ENCODE assay signal across 18 cellular contexts in genomic region chr2:53752385-53752784, GRCh38. TPM values are rescaled to one million over a fixed set of nuclear protein-coding genes. Genes with fewer than 3 reads are reported as not detected.
A peak's percentile ranks its signal among the peaks of the same experiment; 100 is the strongest.
DNase-seq lines count a peak whose midpoint lies in the region; ATAC-seq and TF ChIP-seq lines count a peak whose summit lies in the region.
"Had no signal": no experiment of that assay in that cellular context is flagged by ENCODE, and none has a peak within 500 bp of the region (broad histone marks: within the 10 kb centered on the region; RNA-seq: fewer than 3 reads in every experiment).

No MANE protein-coding gene starts in this region.

- H3K27ac Mint-ChIP-seq in activated CD8-positive, alpha-beta T cell treated with anti-CD3 and anti-CD28 coated beads for 36 hours: peak overlapping the region; percentile 83
- H3K27ac Mint-ChIP-seq in activated CD8-positive, alpha-beta T cell treated with anti-CD3 and anti-CD28 coated beads, Interleukin-2, amount 10 ng/mL, durations not matched to agents 7 days and 5 days: no peak overlapping the region
- H3K27ac Mint-ChIP-seq in memory B cell: peak overlapping the region; percentile 43

- no peak for ATAC-seq in activated CD8-positive, alpha-beta T cell treated with anti-CD3 and anti-CD28 coated beads for 36 hours
- no peak for ATAC-seq in activated CD8-positive, alpha-beta T cell treated with anti-CD3 and anti-CD28 coated beads, Interleukin-2, amount 10 ng/mL, durations not matched to agents 7 days and 5 days
- ATAC-seq in RWPE2 (ENCODE audit: low read depth) (no peak; the same call in 2 of the 3 replicates), memory B cell (ENCODE audit: low read depth) (no peak)
- ATAC-seq: A549, left cardiac atrium had no signal

- intact Hi-C loops in activated CD8-positive, alpha-beta T cell treated with anti-CD3 and anti-CD28 coated beads for 36 hours (cut with micrococcal nuclease): no loop called here

- H3K4me3 Mint-ChIP-seq in activated CD8-positive, alpha-beta T cell treated with anti-CD3 and anti-CD28 coated beads for 36 hours: no peak overlapping the region
- no peak overlapping the region for H3K4me3 Mint-ChIP-seq in activated CD8-positive, alpha-beta T cell treated with anti-CD3 and anti-CD28 coated beads, Interleukin-2, amount 10 ng/mL, durations not matched to agents 7 days and 5 days
- H3K4me3 Mint-ChIP-seq in memory B cell: no peak overlapping the region

- H3K36me3 Mint-ChIP-seq in activated CD8-positive, alpha-beta T cell treated with anti-CD3 and anti-CD28 coated beads for 36 hours (ENCODE audit: low read depth): peaks cover 22% of the 10 kb centered on the region
- peaks cover 29% of the 10 kb centered on the region for H3K36me3 Mint-ChIP-seq in activated CD8-positive, alpha-beta T cell treated with anti-CD3 and anti-CD28 coated beads, Interleukin-2, amount 10 ng/mL, durations not matched to agents 7 days and 5 days (ENCODE audit: low read depth)
- H3K36me3 Mint-ChIP-seq in memory B cell: peaks cover 24% of the 10 kb centered on the region

- H3K4me1 ChIP-seq in RWPE2 (ENCODE audit: insufficient read depth, poor library complexity, severe bottlenecking): peaks cover 24% of the 10 kb centered on the region
- H3K4me1 ChIP-seq: Caco-2, prostate gland had no signal

- TF ChIP-seq CTCF in activated CD8-positive, alpha-beta T cell treated with anti-CD3 and anti-CD28 coated beads for 36 hours (IDR thresholded peaks at IDR 0.05): no peak
- TF ChIP-seq CTCF in RWPE2 (IDR thresholded peaks at IDR 0.05; ENCODE audit: poor library complexity, severe bottlenecking): no peak

- POLR2A ChIA-PET in activated CD8-positive, alpha-beta T cell treated with anti-CD3 and anti-CD28 coated beads for 36 hours (lab: Charles Lee): interaction anchor here (0.7 kb wide), 1 partner anchor 16 kb away, joined by 3 read pairs; the partner anchor contains the start of gene CHAC2
- POLR2A ChIA-PET in activated CD8-positive, alpha-beta T cell treated with anti-CD3 and anti-CD28 coated beads, Interleukin-2, amount 10 ng/mL, durations not matched to agents 7 days and 5 days (lab: Charles Lee): interaction anchor here (1.6 kb wide), 1 partner anchor 15 kb away, joined by 6 read pairs; the partner anchor contains the start of gene CHAC2

- H3K27ac ChIP-seq in RWPE2 (ENCODE audit: poor library complexity, severe bottlenecking): peak overlapping the region; percentile 29
- H3K27ac ChIP-seq in substantia nigra (ENCODE audit: low read depth, low read length, poor library complexity, severe bottlenecking): no peak overlapping the region
- H3K27ac ChIP-seq: prostate gland had no signal

- peaks cover 25% of the 10 kb centered on the region for H3K4me1 Mint-ChIP-seq in activated CD8-positive, alpha-beta T cell treated with anti-CD3 and anti-CD28 coated beads for 36 hours (ENCODE audit: low read depth)
- peaks cover 6% of the 10 kb centered on the region for H3K4me1 Mint-ChIP-seq in activated CD8-positive, alpha-beta T cell treated with anti-CD3 and anti-CD28 coated beads, Interleukin-2, amount 10 ng/mL, durations not matched to agents 7 days and 5 days (ENCODE audit: low read depth)
- H3K4me1 Mint-ChIP-seq in memory B cell: peaks cover 3% of the 10 kb centered on the region

- peaks cover 26% of the 10 kb centered on the region for H3K36me3 ChIP-seq in RWPE2 (ENCODE audit: low read depth)
- H3K36me3 ChIP-seq: prostate gland had no signal

- no peaks in the 10 kb centered on the region for H3K27me3 Mint-ChIP-seq in activated CD8-positive, alpha-beta T cell treated with anti-CD3 and anti-CD28 coated beads for 36 hours
- H3K27me3 Mint-ChIP-seq in activated CD8-positive, alpha-beta T cell treated with anti-CD3 and anti-CD28 coated beads, Interleukin-2, amount 10 ng/mL, durations not matched to agents 7 days and 5 days (ENCODE audit: low read depth): no peaks in the 10 kb centered on the region
- H3K27me3 Mint-ChIP-seq in memory B cell: no peaks in the 10 kb centered on the region

- no peaks in the 10 kb centered on the region for H3K9me3 Mint-ChIP-seq in activated CD8-positive, alpha-beta T cell treated with anti-CD3 and anti-CD28 coated beads for 36 hours
- no peaks in the 10 kb centered on the region for H3K9me3 Mint-ChIP-seq in activated CD8-positive, alpha-beta T cell treated with anti-CD3 and anti-CD28 coated beads, Interleukin-2, amount 10 ng/mL, durations not matched to agents 7 days and 5 days (ENCODE audit: insufficient read depth)
- H3K9me3 Mint-ChIP-seq in memory B cell: no peaks in the 10 kb centered on the region

- no peak overlapping the region for H3K4me3 ChIP-seq in RWPE2 (ENCODE audit: severe bottlenecking)
- H3K4me3 ChIP-seq: A549, prostate gland had no signal

- H3K9me3 ChIP-seq in RWPE2 (ENCODE audit: severe bottlenecking): no peaks in the 10 kb centered on the region
- H3K9me3 ChIP-seq: A549, Caco-2, prostate gland had no signal

- CTCF ChIA-PET in activated CD8-positive, alpha-beta T cell treated with anti-CD3 and anti-CD28 coated beads for 36 hours (lab: Charles Lee): no interaction called here
- CTCF ChIA-PET in activated CD8-positive, alpha-beta T cell treated with anti-CD3 and anti-CD28 coated beads, Interleukin-2, amount 10 ng/mL, durations not matched to agents 7 days and 5 days (lab: Charles Lee): no interaction called here

- no peaks in the 10 kb centered on the region for H3K27me3 ChIP-seq in RWPE2 (ENCODE audit: insufficient read depth, poor library complexity, severe bottlenecking)

- no peak for DNase-seq in activated CD8-positive, alpha-beta T cell treated with anti-CD3 and anti-CD28 coated beads for 36 hours
- DNase-seq in activated CD8-positive, alpha-beta T cell treated with anti-CD3 and anti-CD28 coated beads, Interleukin-2, amount 10 ng/mL, durations not matched to agents 7 days and 5 days: no peak
- DNase-seq in RWPE2 (ENCODE audit: low spot score) (no peak), memory B cell (ENCODE audit: low spot score in 2 of 2) (no peak), NCI-H1930 (lab: John Stamatoyannopoulos, UW) (no peak), substantia nigra (lab: John Stamatoyannopoulos, UW) (no peak)
- DNase-seq: activated gamma-delta T cell; amygdala; Caco-2; effector CD4-positive, alpha-beta T cell; left cardiac atrium; NCI-H187; NK-92 treated with Interleukin-12 subunit alpha and Interleukin-12 subunit beta, amount 100 ng/mL, for 24 hours; RPMI8226; stimulated activated CD4-positive, alpha-beta T cell treated with anti-CD3 and anti-CD28 coated beads, Interleukin-4, amount 100 ng/mL, for 1 hour; T-helper 9 cell had no signal

RNA-seq across cellular contexts. Expression of gene CHAC2, which starts 15.2 kb away (rescaled TPM):
- total RNA-seq in activated CD8-positive, alpha-beta T cell treated with anti-CD3 and anti-CD28 coated beads for 36 hours: 10 to 100 TPM; 19.8 to 20.4 TPM
- 10 to 100 TPM; 17.1 to 18.1 TPM for total RNA-seq in activated CD8-positive, alpha-beta T cell treated with anti-CD3 and anti-CD28 coated beads, Interleukin-2, amount 10 ng/mL, durations not matched to agents 7 days and 5 days

RNA-seq across cellular contexts. Expression of gene ASB3, which starts 34.4 kb away (rescaled TPM):
- 10 to 100 TPM; 22.9 to 25.3 TPM for total RNA-seq in activated CD8-positive, alpha-beta T cell treated with anti-CD3 and anti-CD28 coated beads for 36 hours
- total RNA-seq in activated CD8-positive, alpha-beta T cell treated with anti-CD3 and anti-CD28 coated beads, Interleukin-2, amount 10 ng/mL, durations not matched to agents 7 days and 5 days: 10 to 100 TPM; 25.3 to 25.8 TPM

RNA-seq across cellular contexts. Expression of gene ERLEC1, which starts 34.5 kb away (rescaled TPM):
- total RNA-seq in activated CD8-positive, alpha-beta T cell treated with anti-CD3 and anti-CD28 coated beads for 36 hours: 10 to 100 TPM; 15.6 to 19.2 TPM
- 10 to 100 TPM; 19.5 to 20.9 TPM for total RNA-seq in activated CD8-positive, alpha-beta T cell treated with anti-CD3 and anti-CD28 coated beads, Interleukin-2, amount 10 ng/mL, durations not matched to agents 7 days and 5 days
